Comparison of ENCODE assay signal across 9 cellular contexts in genomic region chr7:140640060-140640611, GRCh38. TPM values are rescaled to one million over a fixed set of nuclear protein-coding genes. Genes with fewer than 3 reads are reported as not detected.
DNase-seq lines count a peak whose midpoint lies in the region; ATAC-seq, FAIRE-seq and TF ChIP-seq lines count a peak whose summit lies in the region.
"Had no signal": no experiment of that assay in that cellular context is flagged by ENCODE, and none has a peak within 500 bp of the region (broad histone marks: within the 10 kb centered on the region; RNA-seq: fewer than 3 reads in every experiment).

No MANE protein-coding gene starts in this region.

- H3K9me3 ChIP-seq in MM.1S (replicated peaks; ENCODE audit: insufficient read depth, low read length) = no peaks in the 10 kb centered on the region

- no peak for TF ChIP-seq POLR2A in GM12891 (IDR thresholded peaks at IDR 0.05; ENCODE audit: low read depth, low read length)

- no peaks in the 10 kb centered on the region for H3K79me2 ChIP-seq in ACC112 (ENCODE audit: control insufficient read depth, insufficient read depth, low read length, unreplicated experiment)
- no peaks in the 10 kb centered on the region for H3K79me2 ChIP-seq in MM.1S (ENCODE audit: low read length)

- H3K9me2 ChIP-seq in MM.1S (replicated peaks; ENCODE audit: insufficient read depth, low read length) = no peaks in the 10 kb centered on the region

- peak; percentile 50 for FAIRE-seq in GM12891 (lab: Jason Lieb, UNC)
- FAIRE-seq: colon had no signal

- H3K27ac ChIP-seq in ACC112 (ENCODE audit: low read depth, low read length) = no peak overlapping the region
- H3K27ac ChIP-seq in MM.1S (ENCODE audit: low read length) = no peak overlapping the region

- POLR2A ChIA-PET in activated CD8-positive, alpha-beta T cell treated with anti-CD3 and anti-CD28 coated beads, Interleukin-2, amount 10 ng/mL, durations not matched to agents 7 days and 5 days (lab: Charles Lee) = no interaction called here

- no peak overlapping the region for H3K27ac Mint-ChIP-seq in activated CD8-positive, alpha-beta T cell treated with anti-CD3 and anti-CD28 coated beads, Interleukin-2, amount 10 ng/mL, durations not matched to agents 7 days and 5 days
- peak overlapping the region; percentile 97 for H3K27ac Mint-ChIP-seq in osteocyte (ENCODE audit: unreplicated experiment)

- H3F3A ChIP-seq in MM.1S (ENCODE audit: insufficient read depth, low read length) = no peaks in the 10 kb centered on the region

- no peak overlapping the region for H2AFZ ChIP-seq in ACC112 (ENCODE audit: low read length, unreplicated experiment)
- H2AFZ ChIP-seq in MM.1S (ENCODE audit: low read length) = no peak overlapping the region

- H3K27me3 ChIP-seq in ACC112 (ENCODE audit: insufficient read depth, low read length) (peaks cover 30% of the 10 kb centered on the region), MM.1S (replicated peaks; ENCODE audit: insufficient read depth, low read length) (peaks cover 57% of the 10 kb centered on the region)

- TF ChIP-seq CTCF in osteocyte (IDR thresholded peaks at IDR 0.05) (no peak), MM.1S (IDR thresholded peaks at IDR 0.05; ENCODE audit: low read length) (no peak)

- ATAC-seq in activated CD8-positive, alpha-beta T cell treated with anti-CD3 and anti-CD28 coated beads, Interleukin-2, amount 10 ng/mL, durations not matched to agents 7 days and 5 days = peak; percentile 57

- peaks cover 16% of the 10 kb centered on the region for H3K4me1 Mint-ChIP-seq in activated CD8-positive, alpha-beta T cell treated with anti-CD3 and anti-CD28 coated beads, Interleukin-2, amount 10 ng/mL, durations not matched to agents 7 days and 5 days (ENCODE audit: low read depth)
- peaks cover 48% of the 10 kb centered on the region for H3K4me1 Mint-ChIP-seq in osteocyte (ENCODE audit: unreplicated experiment)

- CTCF ChIA-PET in activated CD8-positive, alpha-beta T cell treated with anti-CD3 and anti-CD28 coated beads, Interleukin-2, amount 10 ng/mL, durations not matched to agents 7 days and 5 days (lab: Charles Lee) = no interaction called here

- peak overlapping the region; percentile 53 for H3K4me3 Mint-ChIP-seq in activated CD8-positive, alpha-beta T cell treated with anti-CD3 and anti-CD28 coated beads, Interleukin-2, amount 10 ng/mL, durations not matched to agents 7 days and 5 days
- H3K4me3 Mint-ChIP-seq in osteocyte (ENCODE audit: unreplicated experiment) = peak overlapping the region; percentile 98

- H3K9me3 Mint-ChIP-seq in activated CD8-positive, alpha-beta T cell treated with anti-CD3 and anti-CD28 coated beads, Interleukin-2, amount 10 ng/mL, durations not matched to agents 7 days and 5 days (ENCODE audit: insufficient read depth) = no peaks in the 10 kb centered on the region
- no peaks in the 10 kb centered on the region for H3K9me3 Mint-ChIP-seq in osteocyte (ENCODE audit: unreplicated experiment)

- H3K9ac ChIP-seq in MM.1S (ENCODE audit: low read length) = no peak overlapping the region

- peak; percentile 46 for DNase-seq in GM12891 (ENCODE audit: insufficient read length, low spot score)
- DNase-seq in activated CD8-positive, alpha-beta T cell treated with anti-CD3 and anti-CD28 coated beads, Interleukin-2, amount 10 ng/mL, durations not matched to agents 7 days and 5 days = no peak
- DNase-seq in glomerular visceral epithelial cell (ENCODE audit: extremely low spot score) = peak; percentile 52
- peak; percentile 88 for DNase-seq in osteocyte (ENCODE audit: extremely low spot score, unreplicated experiment)
- no peak for DNase-seq in NOMO-1 treated with DMSO at 0.1 percent for 48 hours (lab: John Stamatoyannopoulos, UW; ENCODE audit: unreplicated experiment)
- DNase-seq in MM.1S = no peak
- no peak for DNase-seq in KG1 (lab: John Stamatoyannopoulos, UW)

- no peaks in the 10 kb centered on the region for H3K36me3 Mint-ChIP-seq in activated CD8-positive, alpha-beta T cell treated with anti-CD3 and anti-CD28 coated beads, Interleukin-2, amount 10 ng/mL, durations not matched to agents 7 days and 5 days (ENCODE audit: low read depth)
- H3K36me3 Mint-ChIP-seq in osteocyte (ENCODE audit: unreplicated experiment) = peaks cover 8% of the 10 kb centered on the region

- no peaks in the 10 kb centered on the region for H4K20me1 ChIP-seq in MM.1S (ENCODE audit: insufficient read depth, low read length)

- no peak overlapping the region for H3K4me2 ChIP-seq in MM.1S (ENCODE audit: low read depth, low read length)

- no peaks in the 10 kb centered on the region for H3K4me1 ChIP-seq in ACC112 (ENCODE audit: control insufficient read depth, insufficient read depth, low read length, unreplicated experiment)
- H3K4me1 ChIP-seq in MM.1S (ENCODE audit: low read length) = no peaks in the 10 kb centered on the region

- H3K27me3 Mint-ChIP-seq in activated CD8-positive, alpha-beta T cell treated with anti-CD3 and anti-CD28 coated beads, Interleukin-2, amount 10 ng/mL, durations not matched to agents 7 days and 5 days (ENCODE audit: low read depth) = peaks cover 56% of the 10 kb centered on the region
- no peaks in the 10 kb centered on the region for H3K27me3 Mint-ChIP-seq in osteocyte (ENCODE audit: unreplicated experiment)

- H3K36me3 ChIP-seq in ACC112 (ENCODE audit: insufficient read depth, low read length) (no peaks in the 10 kb centered on the region), MM.1S (replicated peaks; ENCODE audit: insufficient read depth, low read length) (no peaks in the 10 kb centered on the region)

- H3K4me3 ChIP-seq in ACC112 (ENCODE audit: low read depth, low read length) (peak overlapping the region; percentile 63), MM.1S (ENCODE audit: low read length) (no peak overlapping the region)

TF ChIP-seq in GM12891, 5 proteins besides CTCF, POLR2A, EP300 and RAD21:
- no peak for TF ChIP-seq POU2F2 (IDR thresholded peaks at IDR 0.05; ENCODE audit: low read depth, low read length)
- TF ChIP-seq POLR2AphosphoS5 (IDR thresholded peaks at IDR 0.05; ENCODE audit: low read depth, low read length) = no peak
- no peak for TF ChIP-seq SPI1 (IDR thresholded peaks at IDR 0.05; ENCODE audit: low read depth, low read length)
- TF ChIP-seq TAF1 (IDR thresholded peaks at IDR 0.05; ENCODE audit: low read depth, low read length) = no peak
- TF ChIP-seq PAX5 (IDR thresholded peaks at IDR 0.05; ENCODE audit: insufficient read depth, low read length, severe bottlenecking) = no peak

RNA-seq across cellular contexts. Expression of gene DENND2A, which starts 0.5 kb away (rescaled TPM):
- not detected for polyA plus RNA-seq in GM12891 (2012; ENCODE audit: low read depth, missing spikeins)
- not detected for total RNA-seq in activated CD8-positive, alpha-beta T cell treated with anti-CD3 and anti-CD28 coated beads, Interleukin-2, amount 10 ng/mL, durations not matched to agents 7 days and 5 days
- 53.3 and 56.6 TPM in 2 replicates for total RNA-seq in osteocyte

RNA-seq across cellular contexts. Expression of gene ADCK2, which starts 32.6 kb away (rescaled TPM):
- 11.0 TPM for polyA plus RNA-seq in GM12891 (2012; ENCODE audit: low read depth, missing spikeins)
- 10 to 100 TPM; 20.6 to 20.8 TPM for total RNA-seq in activated CD8-positive, alpha-beta T cell treated with anti-CD3 and anti-CD28 coated beads, Interleukin-2, amount 10 ng/mL, durations not matched to agents 7 days and 5 days
- total RNA-seq in osteocyte = 25.7 and 26.1 TPM in 2 replicates

RNA-seq across cellular contexts. Expression of gene NDUFB2, which starts 56.4 kb away (rescaled TPM):
- polyA plus RNA-seq in GM12891 (2012; ENCODE audit: low read depth, missing spikeins) = 271 TPM
- 100 to 1,000 TPM; 213 to 221 TPM for total RNA-seq in activated CD8-positive, alpha-beta T cell treated with anti-CD3 and anti-CD28 coated beads, Interleukin-2, amount 10 ng/mL, durations not matched to agents 7 days and 5 days
- 177 and 184 TPM in 2 replicates for total RNA-seq in osteocyte

Comparison
In these comparisons a context has a peak if more than half of its experiments do, and no peak if none do; other contexts are left out.
1. DNase-seq: peak in GM12891 (single experiment), glomerular visceral epithelial cell (single experiment) and osteocyte (single experiment); none in activated CD8-positive, alpha-beta T cell treated with anti-CD3 and anti-CD28 coated beads, Interleukin-2, amount 10 ng/mL, durations not matched to agents 7 days and 5 days (single experiment), NOMO-1 treated with DMSO at 0.1 percent for 48 hours (single experiment), MM.1S (single experiment) and KG1 (single experiment).
2. RNA of gene DENND2A, which starts 0.5 kb away (total RNA-seq): 53.3 to 56.6 TPM in osteocyte; not detected in activated CD8-positive, alpha-beta T cell treated with anti-CD3 and anti-CD28 coated beads, Interleukin-2, amount 10 ng/mL, durations not matched to agents 7 days and 5 days; every median in the first group is over 10 times any median in the second.